Comparison of ENCODE assay signal across 1 cellular context in the genomic region with DNA sequence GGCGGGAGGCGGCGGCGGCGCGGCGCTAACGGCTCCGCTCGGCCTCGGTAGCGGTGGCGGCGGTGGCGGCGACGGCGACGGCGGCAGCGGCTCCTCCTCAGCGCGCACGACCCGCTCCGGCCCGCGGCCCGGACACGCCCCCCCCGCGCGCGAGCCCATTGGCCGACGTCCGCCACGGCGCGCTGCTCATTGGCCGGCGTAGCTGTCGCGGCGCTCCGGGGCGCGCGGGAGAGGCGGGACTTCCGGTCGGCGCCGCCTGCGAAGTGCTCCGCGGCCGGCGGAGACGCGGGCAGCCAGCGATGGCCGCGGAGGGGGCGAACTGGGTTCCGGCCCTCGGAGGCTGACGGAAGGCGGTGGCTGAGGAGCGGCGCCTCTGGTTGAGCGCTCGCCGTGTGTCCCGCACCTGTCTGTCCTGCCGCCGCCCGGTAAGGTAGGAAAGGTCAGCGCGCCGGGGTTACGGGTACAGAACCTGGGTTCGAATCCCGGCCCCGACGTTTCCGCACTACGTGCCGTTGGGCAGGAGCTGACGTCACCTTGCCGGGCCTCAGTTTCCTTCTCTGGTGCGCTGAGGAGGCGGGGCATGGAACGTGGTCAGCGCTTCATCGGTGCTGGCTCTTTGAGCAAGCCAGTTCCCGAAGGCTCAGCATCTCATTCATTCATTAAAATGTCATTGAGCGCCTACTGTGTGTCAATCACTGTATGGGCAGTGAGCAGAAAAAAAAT.
A peak's percentile ranks its signal among the peaks of the same experiment; 100 is the strongest.
TF ChIP-seq lines count a peak whose summit lies in the region.

A gene (minus strand): TSS at position 108 of the 723 bp plus-strand sequence. CDS start 13,826 bp downstream, outside the sequence.

TF ChIP-seq in GM12878, 131 proteins besides CTCF, POLR2A, EP300 and RAD21 (continued from another document and continues in another):
- TF ChIP-seq MYC (IDR thresholded peaks at IDR 0.05; ENCODE audit: insufficient read depth, insufficient read length, insufficient replicate concordance, low read length, severe bottlenecking) (no peak), SIN3A (IDR thresholded peaks at IDR 0.05; ENCODE audit: low read depth, low read length) (peak; percentile 63; the same call in 1 of the 2 replicates), POLR2AphosphoS5 (IDR thresholded peaks at IDR 0.05; ENCODE audit: low read length) (peak; percentile 87), MXI1 (IDR thresholded peaks at IDR 0.05; ENCODE audit: low read depth, low read length) (peak; percentile 43; the same call in 1 of the 2 replicates), TCF7 (IDR thresholded peaks at IDR 0.05; ENCODE audit: borderline replicate concordance) (no peak), FOXK2 (IDR thresholded peaks at IDR 0.05) (no peak), GABPA (IDR thresholded peaks at IDR 0.05; ENCODE audit: low read depth) (peak; percentile 81), ASH2L (IDR thresholded peaks at IDR 0.05; ENCODE audit: borderline replicate concordance, low read depth) (no peak), JUND (IDR thresholded peaks at IDR 0.05; ENCODE audit: low read depth, low read length) (no peak), ZSCAN29 (IDR thresholded peaks at IDR 0.05) (0 out of 2 replicates have a peak, but pooled peaks have one; percentile 16), ZBED1 (IDR thresholded peaks at IDR 0.05; ENCODE audit: borderline replicate concordance) (no peak), NFYA (IDR thresholded peaks at IDR 0.05; ENCODE audit: borderline replicate concordance, low read depth, low read length) (no peak), NR2C2 (IDR thresholded peaks at IDR 0.05; ENCODE audit: borderline replicate concordance, control insufficient read depth, insufficient read length, low read depth) (no peak), CREM (IDR thresholded peaks at IDR 0.05; ENCODE audit: low read depth) (peak; percentile 74), RBBP5 (conservative IDR thresholded peaks at IDR 0.05) (no peak), SMAD5 (IDR thresholded peaks at IDR 0.05; ENCODE audit: low read depth) (no peak), RB1 (IDR thresholded peaks at IDR 0.05; ENCODE audit: borderline replicate concordance) (peak; percentile 86), ETV6 (conservative IDR thresholded peaks at IDR 0.05 in 1 of 2, IDR thresholded peaks at IDR 0.05 in 1 of 2; ENCODE audit: borderline replicate concordance in 1 of 2, low read depth in 1 of 2) (no peak), PAX5 (IDR thresholded peaks at IDR 0.05; ENCODE audit: borderline replicate concordance, low read depth, low read length) (no peak), KAT2A (conservative IDR thresholded peaks at IDR 0.05; ENCODE audit: control insufficient read depth, low read depth, low read length) (no peak), BCL11A (IDR thresholded peaks at IDR 0.05; ENCODE audit: low read depth, low read length) (no peak), CBX3 (IDR thresholded peaks at IDR 0.05; ENCODE audit: borderline replicate concordance, low read depth) (no peak), YBX1 (IDR thresholded peaks at IDR 0.05) (no peak), NBN (IDR thresholded peaks at IDR 0.05) (peak; percentile 57; the same call in 1 of the 2 replicates), CEBPB (IDR thresholded peaks at IDR 0.05; ENCODE audit: borderline replicate concordance in 1 of 2, low read depth in 2 of 2, low read length in 2 of 2) (no peak), BRCA1 (IDR thresholded peaks at IDR 0.05; ENCODE audit: low read depth, low read length) (no peak), CHD4 (IDR thresholded peaks at IDR 0.05) (no peak), TCF3 (IDR thresholded peaks at IDR 0.05; ENCODE audit: borderline replicate concordance, insufficient read depth, low read depth, low read length) (peak; percentile 55; the same call in 1 of the 2 replicates), MEF2A (IDR thresholded peaks at IDR 0.05; ENCODE audit: insufficient read depth, low read depth, low read length) (0 out of 2 replicates have a peak, but pooled peaks have one; percentile 6), SP1 (IDR thresholded peaks at IDR 0.05; ENCODE audit: low read depth, low read length) (peak; percentile 93), TAF1 (IDR thresholded peaks at IDR 0.05; ENCODE audit: borderline replicate concordance, low read depth, low read length) (peak; percentile 85), JUNB (IDR thresholded peaks at IDR 0.05) (no peak)
- TF ChIP-seq, protein P1, sequence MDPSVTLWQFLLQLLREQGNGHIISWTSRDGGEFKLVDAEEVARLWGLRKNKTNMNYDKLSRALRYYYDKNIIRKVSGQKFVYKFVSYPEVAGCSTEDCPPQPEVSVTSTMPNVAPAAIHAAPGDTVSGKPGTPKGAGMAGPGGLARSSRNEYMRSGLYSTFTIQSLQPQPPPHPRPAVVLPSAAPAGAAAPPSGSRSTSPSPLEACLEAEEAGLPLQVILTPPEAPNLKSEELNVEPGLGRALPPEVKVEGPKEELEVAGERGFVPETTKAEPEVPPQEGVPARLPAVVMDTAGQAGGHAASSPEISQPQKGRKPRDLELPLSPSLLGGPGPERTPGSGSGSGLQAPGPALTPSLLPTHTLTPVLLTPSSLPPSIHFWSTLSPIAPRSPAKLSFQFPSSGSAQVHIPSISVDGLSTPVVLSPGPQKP (IDR thresholded peaks at IDR 0.05; ENCODE audit: low read depth, low read length) = peak; percentile 24; the same call in 1 of the 2 replicates
- TF ChIP-seq, protein P2, sequence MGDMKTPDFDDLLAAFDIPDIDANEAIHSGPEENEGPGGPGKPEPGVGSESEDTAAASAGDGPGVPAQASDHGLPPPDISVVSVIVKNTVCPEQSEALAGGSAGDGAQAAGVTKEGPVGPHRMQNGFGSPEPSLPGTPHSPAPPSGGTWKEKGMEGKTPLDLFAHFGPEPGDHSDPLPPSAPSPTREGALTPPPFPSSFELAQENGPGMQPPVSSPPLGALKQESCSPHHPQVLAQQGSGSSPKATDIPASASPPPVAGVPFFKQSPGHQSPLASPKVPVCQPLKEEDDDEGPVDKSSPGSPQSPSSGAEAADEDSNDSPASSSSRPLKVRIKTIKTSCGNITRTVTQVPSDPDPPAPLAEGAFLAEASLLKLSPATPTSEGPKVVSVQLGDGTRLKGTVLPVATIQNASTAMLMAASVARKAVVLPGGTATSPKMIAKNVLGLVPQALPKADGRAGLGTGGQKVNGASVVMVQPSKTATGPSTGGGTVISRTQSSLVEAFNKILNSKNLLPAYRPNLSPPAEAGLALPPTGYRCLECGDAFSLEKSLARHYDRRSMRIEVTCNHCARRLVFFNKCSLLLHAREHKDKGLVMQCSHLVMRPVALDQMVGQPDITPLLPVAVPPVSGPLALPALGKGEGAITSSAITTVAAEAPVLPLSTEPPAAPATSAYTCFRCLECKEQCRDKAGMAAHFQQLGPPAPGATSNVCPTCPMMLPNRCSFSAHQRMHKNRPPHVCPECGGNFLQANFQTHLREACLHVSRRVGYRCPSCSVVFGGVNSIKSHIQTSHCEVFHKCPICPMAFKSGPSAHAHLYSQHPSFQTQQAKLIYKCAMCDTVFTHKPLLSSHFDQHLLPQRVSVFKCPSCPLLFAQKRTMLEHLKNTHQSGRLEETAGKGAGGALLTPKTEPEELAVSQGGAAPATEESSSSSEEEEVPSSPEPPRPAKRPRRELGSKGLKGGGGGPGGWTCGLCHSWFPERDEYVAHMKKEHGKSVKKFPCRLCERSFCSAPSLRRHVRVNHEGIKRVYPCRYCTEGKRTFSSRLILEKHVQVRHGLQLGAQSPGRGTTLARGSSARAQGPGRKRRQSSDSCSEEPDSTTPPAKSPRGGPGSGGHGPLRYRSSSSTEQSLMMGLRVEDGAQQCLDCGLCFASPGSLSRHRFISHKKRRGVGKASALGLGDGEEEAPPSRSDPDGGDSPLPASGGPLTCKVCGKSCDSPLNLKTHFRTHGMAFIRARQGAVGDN (IDR thresholded peaks at IDR 0.05) = 0 out of 2 replicates have a peak, but pooled peaks have one; percentile 28
- TF ChIP-seq, protein P3, sequence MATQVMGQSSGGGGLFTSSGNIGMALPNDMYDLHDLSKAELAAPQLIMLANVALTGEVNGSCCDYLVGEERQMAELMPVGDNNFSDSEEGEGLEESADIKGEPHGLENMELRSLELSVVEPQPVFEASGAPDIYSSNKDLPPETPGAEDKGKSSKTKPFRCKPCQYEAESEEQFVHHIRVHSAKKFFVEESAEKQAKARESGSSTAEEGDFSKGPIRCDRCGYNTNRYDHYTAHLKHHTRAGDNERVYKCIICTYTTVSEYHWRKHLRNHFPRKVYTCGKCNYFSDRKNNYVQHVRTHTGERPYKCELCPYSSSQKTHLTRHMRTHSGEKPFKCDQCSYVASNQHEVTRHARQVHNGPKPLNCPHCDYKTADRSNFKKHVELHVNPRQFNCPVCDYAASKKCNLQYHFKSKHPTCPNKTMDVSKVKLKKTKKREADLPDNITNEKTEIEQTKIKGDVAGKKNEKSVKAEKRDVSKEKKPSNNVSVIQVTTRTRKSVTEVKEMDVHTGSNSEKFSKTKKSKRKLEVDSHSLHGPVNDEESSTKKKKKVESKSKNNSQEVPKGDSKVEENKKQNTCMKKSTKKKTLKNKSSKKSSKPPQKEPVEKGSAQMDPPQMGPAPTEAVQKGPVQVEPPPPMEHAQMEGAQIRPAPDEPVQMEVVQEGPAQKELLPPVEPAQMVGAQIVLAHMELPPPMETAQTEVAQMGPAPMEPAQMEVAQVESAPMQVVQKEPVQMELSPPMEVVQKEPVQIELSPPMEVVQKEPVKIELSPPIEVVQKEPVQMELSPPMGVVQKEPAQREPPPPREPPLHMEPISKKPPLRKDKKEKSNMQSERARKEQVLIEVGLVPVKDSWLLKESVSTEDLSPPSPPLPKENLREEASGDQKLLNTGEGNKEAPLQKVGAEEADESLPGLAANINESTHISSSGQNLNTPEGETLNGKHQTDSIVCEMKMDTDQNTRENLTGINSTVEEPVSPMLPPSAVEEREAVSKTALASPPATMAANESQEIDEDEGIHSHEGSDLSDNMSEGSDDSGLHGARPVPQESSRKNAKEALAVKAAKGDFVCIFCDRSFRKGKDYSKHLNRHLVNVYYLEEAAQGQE (IDR thresholded peaks at IDR 0.05; ENCODE audit: low read depth, low read length) = no peak
- TF ChIP-seq, protein P4, sequence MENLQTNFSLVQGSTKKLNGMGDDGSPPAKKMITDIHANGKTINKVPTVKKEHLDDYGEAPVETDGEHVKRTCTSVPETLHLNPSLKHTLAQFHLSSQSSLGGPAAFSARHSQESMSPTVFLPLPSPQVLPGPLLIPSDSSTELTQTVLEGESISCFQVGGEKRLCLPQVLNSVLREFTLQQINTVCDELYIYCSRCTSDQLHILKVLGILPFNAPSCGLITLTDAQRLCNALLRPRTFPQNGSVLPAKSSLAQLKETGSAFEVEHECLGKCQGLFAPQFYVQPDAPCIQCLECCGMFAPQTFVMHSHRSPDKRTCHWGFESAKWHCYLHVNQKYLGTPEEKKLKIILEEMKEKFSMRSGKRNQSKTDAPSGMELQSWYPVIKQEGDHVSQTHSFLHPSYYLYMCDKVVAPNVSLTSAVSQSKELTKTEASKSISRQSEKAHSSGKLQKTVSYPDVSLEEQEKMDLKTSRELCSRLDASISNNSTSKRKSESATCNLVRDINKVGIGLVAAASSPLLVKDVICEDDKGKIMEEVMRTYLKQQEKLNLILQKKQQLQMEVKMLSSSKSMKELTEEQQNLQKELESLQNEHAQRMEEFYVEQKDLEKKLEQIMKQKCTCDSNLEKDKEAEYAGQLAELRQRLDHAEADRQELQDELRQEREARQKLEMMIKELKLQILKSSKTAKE (IDR thresholded peaks at IDR 0.05; ENCODE audit: low read depth, poor library complexity, severe bottlenecking) = no peak
- TF ChIP-seq, protein P5, sequence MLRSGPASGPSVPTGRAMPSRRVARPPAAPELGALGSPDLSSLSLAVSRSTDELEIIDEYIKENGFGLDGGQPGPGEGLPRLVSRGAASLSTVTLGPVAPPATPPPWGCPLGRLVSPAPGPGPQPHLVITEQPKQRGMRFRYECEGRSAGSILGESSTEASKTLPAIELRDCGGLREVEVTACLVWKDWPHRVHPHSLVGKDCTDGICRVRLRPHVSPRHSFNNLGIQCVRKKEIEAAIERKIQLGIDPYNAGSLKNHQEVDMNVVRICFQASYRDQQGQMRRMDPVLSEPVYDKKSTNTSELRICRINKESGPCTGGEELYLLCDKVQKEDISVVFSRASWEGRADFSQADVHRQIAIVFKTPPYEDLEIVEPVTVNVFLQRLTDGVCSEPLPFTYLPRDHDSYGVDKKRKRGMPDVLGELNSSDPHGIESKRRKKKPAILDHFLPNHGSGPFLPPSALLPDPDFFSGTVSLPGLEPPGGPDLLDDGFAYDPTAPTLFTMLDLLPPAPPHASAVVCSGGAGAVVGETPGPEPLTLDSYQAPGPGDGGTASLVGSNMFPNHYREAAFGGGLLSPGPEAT (IDR thresholded peaks at IDR 0.05; ENCODE audit: low read depth) = 0 out of 2 replicates have a peak, but pooled peaks have one; percentile 44
- TF ChIP-seq, protein P6, sequence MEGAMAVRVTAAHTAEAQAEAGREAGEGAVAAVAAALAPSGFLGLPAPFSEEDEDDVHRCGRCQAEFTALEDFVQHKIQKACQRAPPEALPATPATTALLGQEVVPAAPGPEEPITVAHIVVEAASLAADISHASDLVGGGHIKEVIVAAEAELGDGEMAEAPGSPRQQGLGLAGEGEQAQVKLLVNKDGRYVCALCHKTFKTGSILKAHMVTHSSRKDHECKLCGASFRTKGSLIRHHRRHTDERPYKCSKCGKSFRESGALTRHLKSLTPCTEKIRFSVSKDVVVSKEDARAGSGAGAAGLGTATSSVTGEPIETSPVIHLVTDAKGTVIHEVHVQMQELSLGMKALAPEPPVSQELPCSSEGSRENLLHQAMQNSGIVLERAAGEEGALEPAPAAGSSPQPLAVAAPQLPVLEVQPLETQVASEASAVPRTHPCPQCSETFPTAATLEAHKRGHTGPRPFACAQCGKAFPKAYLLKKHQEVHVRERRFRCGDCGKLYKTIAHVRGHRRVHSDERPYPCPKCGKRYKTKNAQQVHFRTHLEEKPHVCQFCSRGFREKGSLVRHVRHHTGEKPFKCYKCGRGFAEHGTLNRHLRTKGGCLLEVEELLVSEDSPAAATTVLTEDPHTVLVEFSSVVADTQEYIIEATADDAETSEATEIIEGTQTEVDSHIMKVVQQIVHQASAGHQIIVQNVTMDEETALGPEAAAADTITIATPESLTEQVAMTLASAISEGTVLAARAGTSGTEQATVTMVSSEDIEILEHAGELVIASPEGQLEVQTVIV (IDR thresholded peaks at IDR 0.05; ENCODE audit: borderline replicate concordance, partially characterized antibody) = no peak
- TF ChIP-seq, protein P7, sequence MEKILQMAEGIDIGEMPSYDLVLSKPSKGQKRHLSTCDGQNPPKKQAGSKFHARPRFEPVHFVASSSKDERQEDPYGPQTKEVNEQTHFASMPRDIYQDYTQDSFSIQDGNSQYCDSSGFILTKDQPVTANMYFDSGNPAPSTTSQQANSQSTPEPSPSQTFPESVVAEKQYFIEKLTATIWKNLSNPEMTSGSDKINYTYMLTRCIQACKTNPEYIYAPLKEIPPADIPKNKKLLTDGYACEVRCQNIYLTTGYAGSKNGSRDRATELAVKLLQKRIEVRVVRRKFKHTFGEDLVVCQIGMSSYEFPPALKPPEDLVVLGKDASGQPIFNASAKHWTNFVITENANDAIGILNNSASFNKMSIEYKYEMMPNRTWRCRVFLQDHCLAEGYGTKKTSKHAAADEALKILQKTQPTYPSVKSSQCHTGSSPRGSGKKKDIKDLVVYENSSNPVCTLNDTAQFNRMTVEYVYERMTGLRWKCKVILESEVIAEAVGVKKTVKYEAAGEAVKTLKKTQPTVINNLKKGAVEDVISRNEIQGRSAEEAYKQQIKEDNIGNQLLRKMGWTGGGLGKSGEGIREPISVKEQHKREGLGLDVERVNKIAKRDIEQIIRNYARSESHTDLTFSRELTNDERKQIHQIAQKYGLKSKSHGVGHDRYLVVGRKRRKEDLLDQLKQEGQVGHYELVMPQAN (conservative IDR thresholded peaks at IDR 0.05) = peak; percentile 90; the same call in 1 of the 2 replicates
